8 cellular contexts compared by ENCODE assay signal in genomic region chrX:41561045-41561444, GRCh38.
A peak's percentile ranks its signal among the peaks of the same experiment; 100 is the strongest.
DNase-seq lines count a peak whose midpoint lies in the region; ATAC-seq lines count a peak whose summit lies in the region.

No MANE protein-coding gene starts in this region.

- peak; percentile 80 for ATAC-seq in HG02840 (IDR thresholded peaks at IDR 0.05; ENCODE audit: low FRiP score, unreplicated experiment)

- DNase-seq in stimulated activated CD4-positive, alpha-beta T cell treated with anti-CD3 and anti-CD28 coated beads, Interleukin-1b, Interleukin-23, amount 100 ng/mL, for 48 hours, result peak; percentile 35
- DNase-seq in stimulated activated CD4-positive, alpha-beta T cell treated with anti-CD3 and anti-CD28 coated beads, Interleukin-4, amount 100 ng/mL, for 1 hour, result no peak
- DNase-seq in SHP77 (lab: John Stamatoyannopoulos, UW) (peak; percentile 0 to 12), brain pericyte (ENCODE audit: low read depth, low spot score) (peak; percentile 61), mucosa of gallbladder (ENCODE audit: low spot score) (peak; percentile 29), retina (no peak), germinal center (ENCODE audit: low spot score) (no peak)

Comparison
In these comparisons a context has a peak if more than half of its experiments do, and no peak if none do; other contexts are left out.
1. DNase-seq: peak in stimulated activated CD4-positive, alpha-beta T cell treated with anti-CD3 and anti-CD28 coated beads, Interleukin-1b, Interleukin-23, amount 100 ng/mL, for 48 hours (single experiment), SHP77 (2 of 2), brain pericyte (single experiment) and mucosa of gallbladder (single experiment); none in stimulated activated CD4-positive, alpha-beta T cell treated with anti-CD3 and anti-CD28 coated beads, Interleukin-4, amount 100 ng/mL, for 1 hour (single experiment), retina (single experiment) and germinal center (single experiment).